Comparison of ENCODE assay signal across 1 cellular context in the genomic region with DNA sequence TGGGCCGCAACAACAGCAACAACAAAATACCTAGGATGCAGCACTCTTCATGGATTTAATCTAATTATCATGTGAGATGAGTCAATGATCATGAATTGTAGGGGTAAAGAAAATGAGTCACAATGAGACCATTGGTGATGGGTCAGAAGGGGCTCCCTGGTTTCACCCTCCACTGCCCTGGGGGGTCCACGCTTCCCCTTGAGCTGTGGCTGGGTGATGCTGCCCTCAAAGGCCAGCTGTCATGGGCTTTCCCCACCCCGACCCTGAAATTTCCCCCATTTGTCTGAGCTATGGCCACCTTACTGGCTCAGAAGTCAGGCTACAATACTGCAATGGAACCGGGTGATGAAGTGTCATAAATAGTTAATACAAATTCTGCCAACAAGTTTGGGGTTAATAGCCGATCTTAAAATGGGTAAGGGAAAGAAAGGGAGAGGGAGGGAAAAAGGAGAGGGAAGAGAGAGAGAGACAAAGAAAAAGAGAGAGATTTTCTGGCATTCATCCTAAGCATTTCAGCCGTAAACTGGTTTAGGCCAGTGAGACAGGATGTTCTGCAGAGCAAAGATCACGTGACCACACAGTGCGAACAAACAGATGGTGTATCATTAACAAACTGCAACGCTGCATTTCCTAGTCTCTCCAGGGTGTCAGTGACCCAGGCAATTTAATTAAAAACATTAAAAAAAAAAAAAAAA.
TF ChIP-seq lines count a peak whose summit lies in the region.

No MANE protein-coding gene starts in this region.

TF ChIP-seq in HepG2, 621 proteins besides CTCF, POLR2A, EP300 and RAD21 (continued from another document and continues in another):
- TF ChIP-seq, protein P1, sequence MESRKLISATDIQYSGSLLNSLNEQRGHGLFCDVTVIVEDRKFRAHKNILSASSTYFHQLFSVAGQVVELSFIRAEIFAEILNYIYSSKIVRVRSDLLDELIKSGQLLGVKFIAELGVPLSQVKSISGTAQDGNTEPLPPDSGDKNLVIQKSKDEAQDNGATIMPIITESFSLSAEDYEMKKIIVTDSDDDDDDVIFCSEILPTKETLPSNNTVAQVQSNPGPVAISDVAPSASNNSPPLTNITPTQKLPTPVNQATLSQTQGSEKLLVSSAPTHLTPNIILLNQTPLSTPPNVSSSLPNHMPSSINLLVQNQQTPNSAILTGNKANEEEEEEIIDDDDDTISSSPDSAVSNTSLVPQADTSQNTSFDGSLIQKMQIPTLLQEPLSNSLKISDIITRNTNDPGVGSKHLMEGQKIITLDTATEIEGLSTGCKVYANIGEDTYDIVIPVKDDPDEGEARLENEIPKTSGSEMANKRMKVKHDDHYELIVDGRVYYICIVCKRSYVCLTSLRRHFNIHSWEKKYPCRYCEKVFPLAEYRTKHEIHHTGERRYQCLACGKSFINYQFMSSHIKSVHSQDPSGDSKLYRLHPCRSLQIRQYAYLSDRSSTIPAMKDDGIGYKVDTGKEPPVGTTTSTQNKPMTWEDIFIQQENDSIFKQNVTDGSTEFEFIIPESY (CRISPR knock-in tag; IDR thresholded peaks at IDR 0.05) = no peak
- TF ChIP-seq ZNF124 (CRISPR knock-in tag; IDR thresholded peaks at IDR 0.05) (no peak), ZNF7 (CRISPR knock-in tag; IDR thresholded peaks at IDR 0.05) (no peak), THYN1 (CRISPR knock-in tag; IDR thresholded peaks at IDR 0.05; ENCODE audit: borderline replicate concordance, low read depth) (no peak), ZNF30 (CRISPR knock-in tag; IDR thresholded peaks at IDR 0.05) (no peak), ISX (CRISPR knock-in tag; conservative IDR thresholded peaks at IDR 0.05) (no peak), BCL6 (CRISPR knock-in tag; IDR thresholded peaks at IDR 0.05) (no peak), ETV6 (CRISPR knock-in tag; conservative IDR thresholded peaks at IDR 0.05) (no peak), MBNL3 (CRISPR knock-in tag; conservative IDR thresholded peaks at IDR 0.05) (no peak), ZNF660 (CRISPR knock-in tag; IDR thresholded peaks at IDR 0.05; ENCODE audit: borderline replicate concordance, low read depth) (no peak), SALL2 (CRISPR knock-in tag; IDR thresholded peaks at IDR 0.05) (no peak), ETV5 (CRISPR knock-in tag; IDR thresholded peaks at IDR 0.05; ENCODE audit: borderline replicate concordance) (peak; percentile 83; the same call in 1 of the 2 replicates), SNAI1 (CRISPR knock-in tag; IDR thresholded peaks at IDR 0.05; ENCODE audit: borderline replicate concordance) (no peak), NR2F1 (CRISPR knock-in tag; IDR thresholded peaks at IDR 0.05) (no peak), SETDB1 (CRISPR knock-in tag; IDR thresholded peaks at IDR 0.05; ENCODE audit: borderline replicate concordance) (no peak), ZFP62 (CRISPR knock-in tag; IDR thresholded peaks at IDR 0.05) (no peak), EZH2 (conservative IDR thresholded peaks at IDR 0.05; ENCODE audit: low read depth, low read length) (no peak), ZNF747 (CRISPR knock-in tag; IDR thresholded peaks at IDR 0.05; ENCODE audit: borderline replicate concordance) (no peak), NFKB2 (CRISPR knock-in tag; IDR thresholded peaks at IDR 0.05; ENCODE audit: borderline replicate concordance) (no peak), ZNF136 (CRISPR knock-in tag; IDR thresholded peaks at IDR 0.05; ENCODE audit: low read depth) (no peak), RFXAP (CRISPR knock-in tag; IDR thresholded peaks at IDR 0.05; ENCODE audit: borderline replicate concordance) (no peak), REL (CRISPR knock-in tag; conservative IDR thresholded peaks at IDR 0.05) (no peak)
- TF ChIP-seq, protein P2, sequence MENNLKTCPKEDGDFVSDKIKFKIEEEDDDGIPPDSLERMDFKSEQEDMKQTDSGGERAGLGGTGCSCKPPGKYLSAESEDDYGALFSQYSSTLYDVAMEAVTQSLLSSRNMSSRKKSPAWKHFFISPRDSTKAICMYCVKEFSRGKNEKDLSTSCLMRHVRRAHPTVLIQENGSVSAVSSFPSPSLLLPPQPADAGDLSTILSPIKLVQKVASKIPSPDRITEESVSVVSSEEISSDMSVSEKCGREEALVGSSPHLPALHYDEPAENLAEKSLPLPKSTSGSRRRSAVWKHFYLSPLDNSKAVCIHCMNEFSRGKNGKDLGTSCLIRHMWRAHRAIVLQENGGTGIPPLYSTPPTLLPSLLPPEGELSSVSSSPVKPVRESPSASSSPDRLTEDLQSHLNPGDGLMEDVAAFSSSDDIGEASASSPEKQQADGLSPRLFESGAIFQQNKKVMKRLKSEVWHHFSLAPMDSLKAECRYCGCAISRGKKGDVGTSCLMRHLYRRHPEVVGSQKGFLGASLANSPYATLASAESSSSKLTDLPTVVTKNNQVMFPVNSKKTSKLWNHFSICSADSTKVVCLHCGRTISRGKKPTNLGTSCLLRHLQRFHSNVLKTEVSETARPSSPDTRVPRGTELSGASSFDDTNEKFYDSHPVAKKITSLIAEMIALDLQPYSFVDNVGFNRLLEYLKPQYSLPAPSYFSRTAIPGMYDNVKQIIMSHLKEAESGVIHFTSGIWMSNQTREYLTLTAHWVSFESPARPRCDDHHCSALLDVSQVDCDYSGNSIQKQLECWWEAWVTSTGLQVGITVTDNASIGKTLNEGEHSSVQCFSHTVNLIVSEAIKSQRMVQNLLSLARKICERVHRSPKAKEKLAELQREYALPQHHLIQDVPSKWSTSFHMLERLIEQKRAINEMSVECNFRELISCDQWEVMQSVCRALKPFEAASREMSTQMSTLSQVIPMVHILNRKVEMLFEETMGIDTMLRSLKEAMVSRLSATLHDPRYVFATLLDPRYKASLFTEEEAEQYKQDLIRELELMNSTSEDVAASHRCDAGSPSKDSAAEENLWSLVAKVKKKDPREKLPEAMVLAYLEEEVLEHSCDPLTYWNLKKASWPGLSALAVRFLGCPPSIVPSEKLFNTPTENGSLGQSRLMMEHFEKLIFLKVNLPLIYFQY (CRISPR knock-in tag; IDR thresholded peaks at IDR 0.05; ENCODE audit: borderline replicate concordance) = no peak
- TF ChIP-seq, protein P3, sequence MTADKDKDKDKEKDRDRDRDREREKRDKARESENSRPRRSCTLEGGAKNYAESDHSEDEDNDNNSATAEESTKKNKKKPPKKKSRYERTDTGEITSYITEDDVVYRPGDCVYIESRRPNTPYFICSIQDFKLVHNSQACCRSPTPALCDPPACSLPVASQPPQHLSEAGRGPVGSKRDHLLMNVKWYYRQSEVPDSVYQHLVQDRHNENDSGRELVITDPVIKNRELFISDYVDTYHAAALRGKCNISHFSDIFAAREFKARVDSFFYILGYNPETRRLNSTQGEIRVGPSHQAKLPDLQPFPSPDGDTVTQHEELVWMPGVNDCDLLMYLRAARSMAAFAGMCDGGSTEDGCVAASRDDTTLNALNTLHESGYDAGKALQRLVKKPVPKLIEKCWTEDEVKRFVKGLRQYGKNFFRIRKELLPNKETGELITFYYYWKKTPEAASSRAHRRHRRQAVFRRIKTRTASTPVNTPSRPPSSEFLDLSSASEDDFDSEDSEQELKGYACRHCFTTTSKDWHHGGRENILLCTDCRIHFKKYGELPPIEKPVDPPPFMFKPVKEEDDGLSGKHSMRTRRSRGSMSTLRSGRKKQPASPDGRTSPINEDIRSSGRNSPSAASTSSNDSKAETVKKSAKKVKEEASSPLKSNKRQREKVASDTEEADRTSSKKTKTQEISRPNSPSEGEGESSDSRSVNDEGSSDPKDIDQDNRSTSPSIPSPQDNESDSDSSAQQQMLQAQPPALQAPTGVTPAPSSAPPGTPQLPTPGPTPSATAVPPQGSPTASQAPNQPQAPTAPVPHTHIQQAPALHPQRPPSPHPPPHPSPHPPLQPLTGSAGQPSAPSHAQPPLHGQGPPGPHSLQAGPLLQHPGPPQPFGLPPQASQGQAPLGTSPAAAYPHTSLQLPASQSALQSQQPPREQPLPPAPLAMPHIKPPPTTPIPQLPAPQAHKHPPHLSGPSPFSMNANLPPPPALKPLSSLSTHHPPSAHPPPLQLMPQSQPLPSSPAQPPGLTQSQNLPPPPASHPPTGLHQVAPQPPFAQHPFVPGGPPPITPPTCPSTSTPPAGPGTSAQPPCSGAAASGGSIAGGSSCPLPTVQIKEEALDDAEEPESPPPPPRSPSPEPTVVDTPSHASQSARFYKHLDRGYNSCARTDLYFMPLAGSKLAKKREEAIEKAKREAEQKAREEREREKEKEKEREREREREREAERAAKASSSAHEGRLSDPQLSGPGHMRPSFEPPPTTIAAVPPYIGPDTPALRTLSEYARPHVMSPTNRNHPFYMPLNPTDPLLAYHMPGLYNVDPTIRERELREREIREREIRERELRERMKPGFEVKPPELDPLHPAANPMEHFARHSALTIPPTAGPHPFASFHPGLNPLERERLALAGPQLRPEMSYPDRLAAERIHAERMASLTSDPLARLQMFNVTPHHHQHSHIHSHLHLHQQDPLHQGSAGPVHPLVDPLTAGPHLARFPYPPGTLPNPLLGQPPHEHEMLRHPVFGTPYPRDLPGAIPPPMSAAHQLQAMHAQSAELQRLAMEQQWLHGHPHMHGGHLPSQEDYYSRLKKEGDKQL (CRISPR knock-in tag; IDR thresholded peaks at IDR 0.05; ENCODE audit: low read depth) = no peak
- TF ChIP-seq, protein P4, sequence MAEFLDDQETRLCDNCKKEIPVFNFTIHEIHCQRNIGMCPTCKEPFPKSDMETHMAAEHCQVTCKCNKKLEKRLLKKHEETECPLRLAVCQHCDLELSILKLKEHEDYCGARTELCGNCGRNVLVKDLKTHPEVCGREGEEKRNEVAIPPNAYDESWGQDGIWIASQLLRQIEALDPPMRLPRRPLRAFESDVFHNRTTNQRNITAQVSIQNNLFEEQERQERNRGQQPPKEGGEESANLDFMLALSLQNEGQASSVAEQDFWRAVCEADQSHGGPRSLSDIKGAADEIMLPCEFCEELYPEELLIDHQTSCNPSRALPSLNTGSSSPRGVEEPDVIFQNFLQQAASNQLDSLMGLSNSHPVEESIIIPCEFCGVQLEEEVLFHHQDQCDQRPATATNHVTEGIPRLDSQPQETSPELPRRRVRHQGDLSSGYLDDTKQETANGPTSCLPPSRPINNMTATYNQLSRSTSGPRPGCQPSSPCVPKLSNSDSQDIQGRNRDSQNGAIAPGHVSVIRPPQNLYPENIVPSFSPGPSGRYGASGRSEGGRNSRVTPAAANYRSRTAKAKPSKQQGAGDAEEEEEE (CRISPR knock-in tag; IDR thresholded peaks at IDR 0.05; ENCODE audit: borderline replicate concordance) = no peak
- TF ChIP-seq, protein P5, sequence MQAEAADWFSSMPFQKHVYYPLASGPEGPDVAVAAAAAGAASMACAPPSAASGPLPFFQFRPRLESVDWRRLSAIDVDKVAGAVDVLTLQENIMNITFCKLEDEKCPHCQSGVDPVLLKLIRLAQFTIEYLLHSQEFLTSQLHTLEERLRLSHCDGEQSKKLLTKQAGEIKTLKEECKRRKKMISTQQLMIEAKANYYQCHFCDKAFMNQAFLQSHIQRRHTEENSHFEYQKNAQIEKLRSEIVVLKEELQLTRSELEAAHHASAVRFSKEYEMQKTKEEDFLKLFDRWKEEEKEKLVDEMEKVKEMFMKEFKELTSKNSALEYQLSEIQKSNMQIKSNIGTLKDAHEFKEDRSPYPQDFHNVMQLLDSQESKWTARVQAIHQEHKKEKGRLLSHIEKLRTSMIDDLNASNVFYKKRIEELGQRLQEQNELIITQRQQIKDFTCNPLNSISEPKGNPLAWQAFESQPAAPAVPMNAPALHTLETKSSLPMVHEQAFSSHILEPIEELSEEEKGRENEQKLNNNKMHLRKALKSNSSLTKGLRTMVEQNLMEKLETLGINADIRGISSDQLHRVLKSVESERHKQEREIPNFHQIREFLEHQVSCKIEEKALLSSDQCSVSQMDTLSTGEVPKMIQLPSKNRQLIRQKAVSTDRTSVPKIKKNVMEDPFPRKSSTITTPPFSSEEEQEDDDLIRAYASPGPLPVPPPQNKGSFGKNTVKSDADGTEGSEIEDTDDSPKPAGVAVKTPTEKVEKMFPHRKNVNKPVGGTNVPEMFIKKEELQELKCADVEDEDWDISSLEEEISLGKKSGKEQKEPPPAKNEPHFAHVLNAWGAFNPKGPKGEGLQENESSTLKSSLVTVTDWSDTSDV (CRISPR knock-in tag; IDR thresholded peaks at IDR 0.05) = no peak
- TF ChIP-seq, protein P6, sequence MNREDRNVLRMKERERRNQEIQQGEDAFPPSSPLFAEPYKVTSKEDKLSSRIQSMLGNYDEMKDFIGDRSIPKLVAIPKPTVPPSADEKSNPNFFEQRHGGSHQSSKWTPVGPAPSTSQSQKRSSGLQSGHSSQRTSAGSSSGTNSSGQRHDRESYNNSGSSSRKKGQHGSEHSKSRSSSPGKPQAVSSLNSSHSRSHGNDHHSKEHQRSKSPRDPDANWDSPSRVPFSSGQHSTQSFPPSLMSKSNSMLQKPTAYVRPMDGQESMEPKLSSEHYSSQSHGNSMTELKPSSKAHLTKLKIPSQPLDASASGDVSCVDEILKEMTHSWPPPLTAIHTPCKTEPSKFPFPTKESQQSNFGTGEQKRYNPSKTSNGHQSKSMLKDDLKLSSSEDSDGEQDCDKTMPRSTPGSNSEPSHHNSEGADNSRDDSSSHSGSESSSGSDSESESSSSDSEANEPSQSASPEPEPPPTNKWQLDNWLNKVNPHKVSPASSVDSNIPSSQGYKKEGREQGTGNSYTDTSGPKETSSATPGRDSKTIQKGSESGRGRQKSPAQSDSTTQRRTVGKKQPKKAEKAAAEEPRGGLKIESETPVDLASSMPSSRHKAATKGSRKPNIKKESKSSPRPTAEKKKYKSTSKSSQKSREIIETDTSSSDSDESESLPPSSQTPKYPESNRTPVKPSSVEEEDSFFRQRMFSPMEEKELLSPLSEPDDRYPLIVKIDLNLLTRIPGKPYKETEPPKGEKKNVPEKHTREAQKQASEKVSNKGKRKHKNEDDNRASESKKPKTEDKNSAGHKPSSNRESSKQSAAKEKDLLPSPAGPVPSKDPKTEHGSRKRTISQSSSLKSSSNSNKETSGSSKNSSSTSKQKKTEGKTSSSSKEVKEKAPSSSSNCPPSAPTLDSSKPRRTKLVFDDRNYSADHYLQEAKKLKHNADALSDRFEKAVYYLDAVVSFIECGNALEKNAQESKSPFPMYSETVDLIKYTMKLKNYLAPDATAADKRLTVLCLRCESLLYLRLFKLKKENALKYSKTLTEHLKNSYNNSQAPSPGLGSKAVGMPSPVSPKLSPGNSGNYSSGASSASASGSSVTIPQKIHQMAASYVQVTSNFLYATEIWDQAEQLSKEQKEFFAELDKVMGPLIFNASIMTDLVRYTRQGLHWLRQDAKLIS (CRISPR knock-in tag; IDR thresholded peaks at IDR 0.05) = 0 out of 2 replicates have a peak, but pooled peaks have one; percentile 10
